Comparison of ENCODE assay signal across 8 cellular contexts in genomic region chr22:23913661-23914353, GRCh38. TPM values are rescaled to one million over a fixed set of nuclear protein-coding genes. Genes with fewer than 3 reads are reported as not detected.
A peak's percentile ranks its signal among the peaks of the same experiment; 100 is the strongest.
DNase-seq lines count a peak whose midpoint lies in the region; ATAC-seq and TF ChIP-seq lines count a peak whose summit lies in the region.

No MANE protein-coding gene starts in this region.

- peak overlapping the region; percentile 59 to 93 (median 91) for H3K27ac Mint-ChIP-seq in IgD-negative memory B cell

- peak overlapping the region; percentile 85 to 99 (median 92) for H3K4me3 Mint-ChIP-seq in IgD-negative memory B cell

- H3K4me1 ChIP-seq in mucosa of descending colon (ENCODE audit: low read depth) = peaks cover 13% of the 10 kb centered on the region

- H3K27me3 Mint-ChIP-seq in IgD-negative memory B cell = no peaks in the 10 kb centered on the region

- peak overlapping the region; percentile 76 for H3K4me3 ChIP-seq in epithelial cell of proximal tubule (ENCODE audit: low read depth, low read length)
- H3K4me3 ChIP-seq in mucosa of descending colon = peak overlapping the region; percentile 25

- H3K9me3 Mint-ChIP-seq in IgD-negative memory B cell = no peaks in the 10 kb centered on the region

- no peaks in the 10 kb centered on the region for H3K36me3 ChIP-seq in mucosa of descending colon (ENCODE audit: low read depth)

- intact Hi-C loops in mucosa of descending colon (cut with DNase I, micrococcal nuclease) = no loop called here

- H3K9me3 ChIP-seq in mucosa of descending colon = no peaks in the 10 kb centered on the region

- ATAC-seq in GM21576 (IDR thresholded peaks at IDR 0.05; ENCODE audit: unreplicated experiment) (peak; percentile 91), mucosa of descending colon (peak; percentile 99)

- no peak for TF ChIP-seq CTCF in epithelial cell of proximal tubule (conservative IDR thresholded peaks at IDR 0.05; ENCODE audit: low read depth, low read length)
- no peak for TF ChIP-seq CTCF in mucosa of descending colon (IDR thresholded peaks at IDR 0.05)

- H3K36me3 Mint-ChIP-seq in IgD-negative memory B cell = no peaks in the 10 kb centered on the region

- DNase-seq in DMS114 treated with DMSO at 0.1 percent for 48 hours (lab: John Stamatoyannopoulos, UW; ENCODE audit: unreplicated experiment) (peak; percentile 86), OCI-M1 (lab: John Stamatoyannopoulos, UW) (peak; percentile 100), epithelial cell of proximal tubule (ENCODE audit: low read depth) (peak; percentile 59), mucosa of descending colon (peak; percentile 100)
- peak; percentile 98 for DNase-seq in activated T-cell treated with anti-CD3 and anti-CD28 coated beads, Interleukin-2, amount 50 U/mL, for 1 hour
- peak; percentile 96 to 99 for DNase-seq in stimulated activated CD8-positive, alpha-beta memory T cell treated with anti-CD3 and anti-CD28 coated beads, Interleukin-4, amount 100 ng/mL, for 1 hour (ENCODE audit: low read depth in 2 of 2, low spot score in 1 of 2)

- peaks cover 19 to 24% (median 23%) of the 10 kb centered on the region in 3 donors for H3K4me1 Mint-ChIP-seq in IgD-negative memory B cell

RNA-seq across cellular contexts. Expression of gene MIF, which starts 19.6 kb away (rescaled TPM):
- polyA plus RNA-seq in IgD-negative memory B cell = 1,216 TPM
- 901 and 1,073 TPM in 2 replicates for total RNA-seq in epithelial cell of proximal tubule
- 100 to 1,000 TPM; 142 to 414 (median 209) TPM for total RNA-seq in mucosa of descending colon

RNA-seq across cellular contexts. Expression of gene GSTT2B, which starts 47.2 kb away (rescaled TPM):
- not detected for polyA plus RNA-seq in IgD-negative memory B cell
- 2.1 and 8.6 TPM in 2 replicates for total RNA-seq in epithelial cell of proximal tubule
- total RNA-seq in mucosa of descending colon = 1 to 10 TPM; 1.1 to 4.5 (median 2.0) TPM

RNA-seq across cellular contexts. Expression of gene DDTL, which starts 52.9 kb away (rescaled TPM):
- polyA plus RNA-seq in IgD-negative memory B cell = 1.7 TPM
- total RNA-seq in epithelial cell of proximal tubule = 2.1 TPM in 1 of 2 replicates, not detected in the other
- 1 to 10 TPM in 2 of 3 donors, not detected in 1; 3.8 to 4.0 TPM for total RNA-seq in mucosa of descending colon

RNA-seq across cellular contexts. Expression of gene SLC2A11, which starts 56.1 kb away (rescaled TPM):
- 20.7 TPM for polyA plus RNA-seq in IgD-negative memory B cell
- total RNA-seq in epithelial cell of proximal tubule (13.1 and 14.3 TPM in 2 replicates), mucosa of descending colon (10 to 100 TPM; 11.5 to 14.7 (median 12.5) TPM)

Comparison
In these comparisons a context has a peak if more than half of its experiments do, and no peak if none do; other contexts are left out.
1. Peak in every context shown above with its lines: DNase-seq, ATAC-seq and H3K4me3 ChIP-seq.